In the genomic region with DNA sequence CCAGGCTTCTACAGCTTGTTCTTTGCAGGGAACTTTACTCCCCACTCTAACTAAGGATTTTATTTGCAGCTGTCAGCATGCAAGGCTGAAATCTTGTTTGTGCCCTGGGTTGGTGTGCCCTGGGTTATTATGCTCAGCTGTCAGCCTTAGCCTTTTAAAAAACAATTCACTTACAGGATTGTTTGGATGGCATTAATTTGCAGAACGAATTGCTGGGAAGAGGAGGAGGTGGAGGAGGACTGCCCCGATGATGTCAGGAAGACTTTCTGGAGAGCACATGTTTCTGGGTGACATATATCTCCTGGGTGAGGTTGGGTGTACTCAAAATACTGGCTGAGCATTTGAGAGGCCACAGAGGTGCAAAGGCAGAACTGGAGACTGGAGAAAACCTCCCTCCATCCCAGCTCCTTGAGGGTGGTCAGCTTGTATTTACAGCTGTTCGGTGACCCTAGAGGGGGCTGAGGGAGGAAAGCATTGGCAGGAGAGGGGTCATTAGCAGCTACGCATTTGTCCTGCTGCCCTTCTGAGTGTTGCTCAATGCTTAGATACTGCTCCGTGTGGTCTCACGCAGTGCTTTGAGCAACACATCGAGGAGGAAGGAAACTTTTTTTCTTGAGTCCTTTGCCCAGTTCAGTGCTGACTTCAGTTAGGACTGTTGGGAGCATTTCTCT, we compare ENCODE assay signal across 1 cellular context.
TF ChIP-seq lines count a peak whose summit lies in the region.

No MANE protein-coding gene starts in this region.

TF ChIP-seq in WTC11, 78 proteins besides CTCF, POLR2A, EP300 and RAD21 (continued from another document):
- TF ChIP-seq, protein P1, sequence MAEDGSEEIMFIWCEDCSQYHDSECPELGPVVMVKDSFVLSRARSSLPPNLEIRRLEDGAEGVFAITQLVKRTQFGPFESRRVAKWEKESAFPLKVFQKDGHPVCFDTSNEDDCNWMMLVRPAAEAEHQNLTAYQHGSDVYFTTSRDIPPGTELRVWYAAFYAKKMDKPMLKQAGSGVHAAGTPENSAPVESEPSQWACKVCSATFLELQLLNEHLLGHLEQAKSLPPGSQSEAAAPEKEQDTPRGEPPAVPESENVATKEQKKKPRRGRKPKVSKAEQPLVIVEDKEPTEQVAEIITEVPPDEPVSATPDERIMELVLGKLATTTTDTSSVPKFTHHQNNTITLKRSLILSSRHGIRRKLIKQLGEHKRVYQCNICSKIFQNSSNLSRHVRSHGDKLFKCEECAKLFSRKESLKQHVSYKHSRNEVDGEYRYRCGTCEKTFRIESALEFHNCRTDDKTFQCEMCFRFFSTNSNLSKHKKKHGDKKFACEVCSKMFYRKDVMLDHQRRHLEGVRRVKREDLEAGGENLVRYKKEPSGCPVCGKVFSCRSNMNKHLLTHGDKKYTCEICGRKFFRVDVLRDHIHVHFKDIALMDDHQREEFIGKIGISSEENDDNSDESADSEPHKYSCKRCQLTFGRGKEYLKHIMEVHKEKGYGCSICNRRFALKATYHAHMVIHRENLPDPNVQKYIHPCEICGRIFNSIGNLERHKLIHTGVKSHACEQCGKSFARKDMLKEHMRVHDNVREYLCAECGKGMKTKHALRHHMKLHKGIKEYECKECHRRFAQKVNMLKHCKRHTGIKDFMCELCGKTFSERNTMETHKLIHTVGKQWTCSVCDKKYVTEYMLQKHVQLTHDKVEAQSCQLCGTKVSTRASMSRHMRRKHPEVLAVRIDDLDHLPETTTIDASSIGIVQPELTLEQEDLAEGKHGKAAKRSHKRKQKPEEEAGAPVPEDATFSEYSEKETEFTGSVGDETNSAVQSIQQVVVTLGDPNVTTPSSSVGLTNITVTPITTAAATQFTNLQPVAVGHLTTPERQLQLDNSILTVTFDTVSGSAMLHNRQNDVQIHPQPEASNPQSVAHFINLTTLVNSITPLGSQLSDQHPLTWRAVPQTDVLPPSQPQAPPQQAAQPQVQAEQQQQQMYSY (CRISPR knock-in tag; IDR thresholded peaks at IDR 0.05) = no peak
- TF ChIP-seq, protein P2, sequence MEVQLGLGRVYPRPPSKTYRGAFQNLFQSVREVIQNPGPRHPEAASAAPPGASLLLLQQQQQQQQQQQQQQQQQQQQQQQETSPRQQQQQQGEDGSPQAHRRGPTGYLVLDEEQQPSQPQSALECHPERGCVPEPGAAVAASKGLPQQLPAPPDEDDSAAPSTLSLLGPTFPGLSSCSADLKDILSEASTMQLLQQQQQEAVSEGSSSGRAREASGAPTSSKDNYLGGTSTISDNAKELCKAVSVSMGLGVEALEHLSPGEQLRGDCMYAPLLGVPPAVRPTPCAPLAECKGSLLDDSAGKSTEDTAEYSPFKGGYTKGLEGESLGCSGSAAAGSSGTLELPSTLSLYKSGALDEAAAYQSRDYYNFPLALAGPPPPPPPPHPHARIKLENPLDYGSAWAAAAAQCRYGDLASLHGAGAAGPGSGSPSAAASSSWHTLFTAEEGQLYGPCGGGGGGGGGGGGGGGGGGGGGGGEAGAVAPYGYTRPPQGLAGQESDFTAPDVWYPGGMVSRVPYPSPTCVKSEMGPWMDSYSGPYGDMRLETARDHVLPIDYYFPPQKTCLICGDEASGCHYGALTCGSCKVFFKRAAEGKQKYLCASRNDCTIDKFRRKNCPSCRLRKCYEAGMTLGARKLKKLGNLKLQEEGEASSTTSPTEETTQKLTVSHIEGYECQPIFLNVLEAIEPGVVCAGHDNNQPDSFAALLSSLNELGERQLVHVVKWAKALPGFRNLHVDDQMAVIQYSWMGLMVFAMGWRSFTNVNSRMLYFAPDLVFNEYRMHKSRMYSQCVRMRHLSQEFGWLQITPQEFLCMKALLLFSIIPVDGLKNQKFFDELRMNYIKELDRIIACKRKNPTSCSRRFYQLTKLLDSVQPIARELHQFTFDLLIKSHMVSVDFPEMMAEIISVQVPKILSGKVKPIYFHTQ (CRISPR knock-in tag; IDR thresholded peaks at IDR 0.05) = no peak
- no peak for TF ChIP-seq FOXJ3 (CRISPR knock-in tag; IDR thresholded peaks at IDR 0.05; ENCODE audit: borderline replicate concordance)
- TF ChIP-seq, protein P3, sequence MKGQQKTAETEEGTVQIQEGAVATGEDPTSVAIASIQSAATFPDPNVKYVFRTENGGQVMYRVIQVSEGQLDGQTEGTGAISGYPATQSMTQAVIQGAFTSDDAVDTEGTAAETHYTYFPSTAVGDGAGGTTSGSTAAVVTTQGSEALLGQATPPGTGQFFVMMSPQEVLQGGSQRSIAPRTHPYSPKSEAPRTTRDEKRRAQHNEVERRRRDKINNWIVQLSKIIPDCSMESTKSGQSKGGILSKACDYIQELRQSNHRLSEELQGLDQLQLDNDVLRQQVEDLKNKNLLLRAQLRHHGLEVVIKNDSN (CRISPR knock-in tag; IDR thresholded peaks at IDR 0.05) = no peak
- TF ChIP-seq KAT7 (CRISPR knock-in tag; IDR thresholded peaks at IDR 0.05; ENCODE audit: borderline replicate concordance) = no peak
- no peak for TF ChIP-seq NR2C2 (CRISPR knock-in tag; IDR thresholded peaks at IDR 0.05)
- TF ChIP-seq, protein P4, sequence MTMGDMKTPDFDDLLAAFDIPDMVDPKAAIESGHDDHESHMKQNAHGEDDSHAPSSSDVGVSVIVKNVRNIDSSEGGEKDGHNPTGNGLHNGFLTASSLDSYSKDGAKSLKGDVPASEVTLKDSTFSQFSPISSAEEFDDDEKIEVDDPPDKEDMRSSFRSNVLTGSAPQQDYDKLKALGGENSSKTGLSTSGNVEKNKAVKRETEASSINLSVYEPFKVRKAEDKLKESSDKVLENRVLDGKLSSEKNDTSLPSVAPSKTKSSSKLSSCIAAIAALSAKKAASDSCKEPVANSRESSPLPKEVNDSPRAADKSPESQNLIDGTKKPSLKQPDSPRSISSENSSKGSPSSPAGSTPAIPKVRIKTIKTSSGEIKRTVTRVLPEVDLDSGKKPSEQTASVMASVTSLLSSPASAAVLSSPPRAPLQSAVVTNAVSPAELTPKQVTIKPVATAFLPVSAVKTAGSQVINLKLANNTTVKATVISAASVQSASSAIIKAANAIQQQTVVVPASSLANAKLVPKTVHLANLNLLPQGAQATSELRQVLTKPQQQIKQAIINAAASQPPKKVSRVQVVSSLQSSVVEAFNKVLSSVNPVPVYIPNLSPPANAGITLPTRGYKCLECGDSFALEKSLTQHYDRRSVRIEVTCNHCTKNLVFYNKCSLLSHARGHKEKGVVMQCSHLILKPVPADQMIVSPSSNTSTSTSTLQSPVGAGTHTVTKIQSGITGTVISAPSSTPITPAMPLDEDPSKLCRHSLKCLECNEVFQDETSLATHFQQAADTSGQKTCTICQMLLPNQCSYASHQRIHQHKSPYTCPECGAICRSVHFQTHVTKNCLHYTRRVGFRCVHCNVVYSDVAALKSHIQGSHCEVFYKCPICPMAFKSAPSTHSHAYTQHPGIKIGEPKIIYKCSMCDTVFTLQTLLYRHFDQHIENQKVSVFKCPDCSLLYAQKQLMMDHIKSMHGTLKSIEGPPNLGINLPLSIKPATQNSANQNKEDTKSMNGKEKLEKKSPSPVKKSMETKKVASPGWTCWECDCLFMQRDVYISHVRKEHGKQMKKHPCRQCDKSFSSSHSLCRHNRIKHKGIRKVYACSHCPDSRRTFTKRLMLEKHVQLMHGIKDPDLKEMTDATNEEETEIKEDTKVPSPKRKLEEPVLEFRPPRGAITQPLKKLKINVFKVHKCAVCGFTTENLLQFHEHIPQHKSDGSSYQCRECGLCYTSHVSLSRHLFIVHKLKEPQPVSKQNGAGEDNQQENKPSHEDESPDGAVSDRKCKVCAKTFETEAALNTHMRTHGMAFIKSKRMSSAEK (CRISPR knock-in tag; IDR thresholded peaks at IDR 0.05; ENCODE audit: borderline replicate concordance) = no peak
